Comparison of ENCODE assay signal across 1 cellular context in the genomic region with DNA sequence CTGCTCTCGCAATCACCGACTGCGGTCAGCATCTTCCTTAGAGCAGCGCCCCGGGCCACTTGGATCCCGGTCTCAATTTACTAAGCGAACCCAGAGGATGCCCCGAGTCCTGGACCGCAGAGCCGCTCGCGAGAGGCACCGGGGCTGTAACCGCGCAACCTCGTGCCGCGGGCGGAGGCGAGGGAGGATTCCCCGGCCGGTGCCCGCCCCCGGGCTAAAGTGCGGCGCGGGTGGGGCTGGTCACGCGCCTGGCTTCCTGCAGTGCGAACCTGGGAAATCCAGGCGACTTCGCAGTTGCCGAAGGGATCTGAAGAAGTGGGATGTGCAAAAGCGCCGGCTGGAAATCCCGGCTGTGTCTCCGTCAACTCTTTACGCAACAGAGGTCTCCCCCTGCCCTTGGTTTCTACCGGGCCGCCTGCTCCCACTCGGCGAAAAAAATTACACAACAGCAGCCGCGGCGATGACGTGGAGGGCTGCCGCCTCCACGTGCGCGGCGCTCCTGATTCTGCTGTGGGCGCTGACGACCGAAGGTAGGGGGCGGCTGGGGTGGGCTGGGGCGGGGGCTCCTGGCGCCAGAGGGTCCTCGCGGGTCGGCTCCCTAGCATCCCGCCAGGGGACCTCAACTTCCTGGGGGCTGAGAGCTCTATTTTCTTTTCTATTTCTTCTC.
TF ChIP-seq lines count a peak whose summit lies in the region.

Gene NCR3LG1 (plus strand): TSS at position 291 of the 667 bp plus-strand sequence. CDS start 170 bp downstream, at position 461.

TF ChIP-seq in HepG2, 621 proteins besides CTCF, POLR2A, EP300 and RAD21 (continued from another document and continues in another):
- TF ChIP-seq AKNA (CRISPR knock-in tag; IDR thresholded peaks at IDR 0.05; ENCODE audit: borderline replicate concordance) (0 out of 2 replicates have a peak, but pooled peaks have one; percentile 22), CHD2 (IDR thresholded peaks at IDR 0.05; ENCODE audit: low read depth, low read length) (peak; percentile 93), ZBTB14 (CRISPR knock-in tag; IDR thresholded peaks at IDR 0.05) (peak; percentile 63), TP53 (CRISPR knock-in tag; conservative IDR thresholded peaks at IDR 0.05) (0 out of 2 replicates have a peak, but pooled peaks have one; percentile 72), ZNF75D (CRISPR knock-in tag; IDR thresholded peaks at IDR 0.05; ENCODE audit: borderline replicate concordance) (no peak), GLI4 (CRISPR knock-in tag; IDR thresholded peaks at IDR 0.05; ENCODE audit: borderline replicate concordance) (peak; percentile 71; the same call in 1 of the 2 replicates), MAFG (CRISPR knock-in tag; IDR thresholded peaks at IDR 0.05) (no peak), MYC (CRISPR knock-in tag; IDR thresholded peaks at IDR 0.05; ENCODE audit: borderline replicate concordance) (peak; percentile 91), ZNF10 (CRISPR knock-in tag; IDR thresholded peaks at IDR 0.05; ENCODE audit: borderline replicate concordance, low read depth) (no peak), XRCC5 (optimal IDR thresholded peaks at IDR 0.05; ENCODE audit: low read length) (peak; percentile 61), IRF1 (CRISPR knock-in tag; IDR thresholded peaks at IDR 0.05; ENCODE audit: low read depth) (no peak), RELA (CRISPR knock-in tag; IDR thresholded peaks at IDR 0.05) (no peak), SIN3A (IDR thresholded peaks at IDR 0.05; ENCODE audit: borderline replicate concordance, low read depth, low read length) (peak; percentile 69; the same call in 1 of the 2 replicates), RBFOX2 (IDR thresholded peaks at IDR 0.05; ENCODE audit: low read depth, low read length) (peak; percentile 85), ZNF883 (CRISPR knock-in tag; IDR thresholded peaks at IDR 0.05; ENCODE audit: not compliant biosample characterization) (peak; percentile 74), NKX3-1 (CRISPR knock-in tag; IDR thresholded peaks at IDR 0.05) (peak; percentile 63; the same call in 1 of the 2 replicates), HOXA5 (CRISPR knock-in tag; IDR thresholded peaks at IDR 0.05) (no peak), ETV5 (CRISPR knock-in tag; IDR thresholded peaks at IDR 0.05; ENCODE audit: borderline replicate concordance) (peak; percentile 81), GPN1 (CRISPR knock-in tag; IDR thresholded peaks at IDR 0.05; ENCODE audit: borderline replicate concordance) (no peak), HNRNPK (IDR thresholded peaks at IDR 0.05; ENCODE audit: low read depth, low read length, poor library complexity, severe bottlenecking) (no peak), ELF1 (CRISPR knock-in tag; IDR thresholded peaks at IDR 0.05) (no peak), ZUFSP (CRISPR knock-in tag; IDR thresholded peaks at IDR 0.05; ENCODE audit: borderline replicate concordance) (0 out of 2 replicates have a peak, but pooled peaks have one; percentile 48), SKI (IDR thresholded peaks at IDR 0.05; ENCODE audit: partially characterized antibody) (no peak), ERF (CRISPR knock-in tag; IDR thresholded peaks at IDR 0.05) (0 out of 2 replicates have a peak, but pooled peaks have one; percentile 29), SP1 (IDR thresholded peaks at IDR 0.05) (no peak), SP1 (CRISPR knock-in tag; IDR thresholded peaks at IDR 0.05) (no peak), ZNF660 (CRISPR knock-in tag; IDR thresholded peaks at IDR 0.05; ENCODE audit: borderline replicate concordance, low read depth) (no peak), ZNF503 (CRISPR knock-in tag; IDR thresholded peaks at IDR 0.05) (0 out of 2 replicates have a peak, but pooled peaks have one; percentile 49), ZNF335 (CRISPR knock-in tag; IDR thresholded peaks at IDR 0.05) (no peak; the same call in 1 of the 2 replicates), TAF15 (IDR thresholded peaks at IDR 0.05; ENCODE audit: low read depth, low read length, poor library complexity, severe bottlenecking) (no peak), ZNF747 (CRISPR knock-in tag; IDR thresholded peaks at IDR 0.05; ENCODE audit: borderline replicate concordance) (peak; percentile 33; the same call in 1 of the 2 replicates), ZBTB20 (CRISPR knock-in tag; IDR thresholded peaks at IDR 0.05; ENCODE audit: borderline replicate concordance, low read depth) (no peak), ZNF296 (CRISPR knock-in tag; conservative IDR thresholded peaks at IDR 0.05) (peak; percentile 80), ZNF709 (CRISPR knock-in tag; IDR thresholded peaks at IDR 0.05) (no peak), KLF15 (CRISPR knock-in tag; IDR thresholded peaks at IDR 0.05; ENCODE audit: borderline replicate concordance) (peak; percentile 83), DNMT3B (CRISPR knock-in tag; conservative IDR thresholded peaks at IDR 0.05) (no peak; the same call in 1 of the 2 replicates)
- TF ChIP-seq, protein P1, sequence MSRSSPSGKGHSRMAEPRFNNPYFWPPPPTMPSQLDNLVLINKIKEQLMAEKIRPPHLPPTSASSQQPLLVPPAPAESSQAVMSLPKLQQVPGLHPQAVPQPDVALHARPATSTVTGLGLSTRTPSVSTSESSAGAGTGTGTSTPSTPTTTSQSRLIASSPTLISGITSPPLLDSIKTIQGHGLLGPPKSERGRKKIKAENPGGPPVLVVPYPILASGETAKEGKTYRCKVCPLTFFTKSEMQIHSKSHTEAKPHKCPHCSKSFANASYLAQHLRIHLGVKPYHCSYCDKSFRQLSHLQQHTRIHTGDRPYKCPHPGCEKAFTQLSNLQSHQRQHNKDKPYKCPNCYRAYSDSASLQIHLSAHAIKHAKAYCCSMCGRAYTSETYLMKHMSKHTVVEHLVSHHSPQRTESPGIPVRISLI (CRISPR knock-in tag; IDR thresholded peaks at IDR 0.05; ENCODE audit: borderline replicate concordance) = no peak; the same call in none of the 2 replicates
- TF ChIP-seq, protein P2, sequence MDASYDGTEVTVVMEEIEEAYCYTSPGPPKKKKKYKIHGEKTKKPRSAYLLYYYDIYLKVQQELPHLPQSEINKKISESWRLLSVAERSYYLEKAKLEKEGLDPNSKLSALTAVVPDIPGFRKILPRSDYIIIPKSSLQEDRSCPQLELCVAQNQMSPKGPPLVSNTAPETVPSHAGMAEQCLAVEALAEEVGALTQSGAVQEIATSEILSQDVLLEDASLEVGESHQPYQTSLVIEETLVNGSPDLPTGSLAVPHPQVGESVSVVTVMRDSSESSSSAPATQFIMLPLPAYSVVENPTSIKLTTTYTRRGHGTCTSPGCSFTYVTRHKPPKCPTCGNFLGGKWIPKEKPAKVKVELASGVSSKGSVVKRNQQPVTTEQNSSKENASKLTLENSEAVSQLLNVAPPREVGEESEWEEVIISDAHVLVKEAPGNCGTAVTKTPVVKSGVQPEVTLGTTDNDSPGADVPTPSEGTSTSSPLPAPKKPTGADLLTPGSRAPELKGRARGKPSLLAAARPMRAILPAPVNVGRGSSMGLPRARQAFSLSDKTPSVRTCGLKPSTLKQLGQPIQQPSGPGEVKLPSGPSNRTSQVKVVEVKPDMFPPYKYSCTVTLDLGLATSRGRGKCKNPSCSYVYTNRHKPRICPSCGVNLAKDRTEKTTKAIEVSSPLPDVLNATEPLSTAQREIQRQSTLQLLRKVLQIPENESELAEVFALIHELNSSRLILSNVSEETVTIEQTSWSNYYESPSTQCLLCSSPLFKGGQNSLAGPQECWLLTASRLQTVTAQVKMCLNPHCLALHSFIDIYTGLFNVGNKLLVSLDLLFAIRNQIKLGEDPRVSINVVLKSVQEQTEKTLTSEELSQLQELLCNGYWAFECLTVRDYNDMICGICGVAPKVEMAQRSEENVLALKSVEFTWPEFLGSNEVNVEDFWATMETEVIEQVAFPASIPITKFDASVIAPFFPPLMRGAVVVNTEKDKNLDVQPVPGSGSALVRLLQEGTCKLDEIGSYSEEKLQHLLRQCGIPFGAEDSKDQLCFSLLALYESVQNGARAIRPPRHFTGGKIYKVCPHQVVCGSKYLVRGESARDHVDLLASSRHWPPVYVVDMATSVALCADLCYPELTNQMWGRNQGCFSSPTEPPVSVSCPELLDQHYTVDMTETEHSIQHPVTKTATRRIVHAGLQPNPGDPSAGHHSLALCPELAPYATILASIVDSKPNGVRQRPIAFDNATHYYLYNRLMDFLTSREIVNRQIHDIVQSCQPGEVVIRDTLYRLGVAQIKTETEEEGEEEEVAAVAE (CRISPR knock-in tag; IDR thresholded peaks at IDR 0.05; ENCODE audit: borderline replicate concordance) = peak; percentile 53; the same call in 1 of the 2 replicates
